ENCODE assay signal across 17 cellular contexts in the genomic region with DNA sequence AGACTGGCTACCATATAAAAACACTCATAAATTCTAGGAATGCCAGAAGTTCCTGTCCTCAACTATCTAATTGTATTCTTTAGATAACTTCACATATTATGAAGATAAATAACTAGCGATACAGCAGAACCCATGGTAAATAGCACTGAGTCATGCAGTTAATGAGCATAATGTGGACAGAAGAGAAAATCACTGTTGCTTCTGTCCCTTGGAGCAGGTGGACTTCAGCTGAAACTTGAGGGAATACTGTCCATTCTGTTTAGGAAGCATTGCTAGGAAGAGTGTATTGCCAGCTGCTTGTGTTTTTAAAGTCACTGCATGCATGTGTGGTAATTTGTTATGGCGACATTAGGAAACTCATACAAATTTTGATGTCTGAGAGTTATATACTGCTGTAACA.
"Had no signal": no experiment of that assay in that cellular context is flagged by ENCODE, and none has a peak within 500 bp of the region (broad histone marks: within the 10 kb centered on the region; RNA-seq: fewer than 3 reads in every experiment).

No MANE protein-coding gene starts in this region.

- H3K36me3 ChIP-seq: right lobe of liver, stomach, vagina had no signal

- H3K27me3 ChIP-seq: right lobe of liver, stomach, vagina had no signal

- DNase-seq: activated CD4-positive, alpha-beta T cell treated with anti-CD3 and anti-CD28 coated beads, Interleukin-2, amount 50 U/mL, for 1 hour; activated CD8-positive, alpha-beta memory T cell treated with anti-CD3 and anti-CD28 coated beads, Interleukin-2, amount 50 U/mL, for 4 hours; activated effector memory CD4-positive, alpha-beta T cell treated with Interleukin-2 at 50 U/mL for 16 hours; activated naive CD4-positive, alpha-beta T cell treated with anti-CD3 and anti-CD28 coated beads, Interleukin-2, amount 50 U/mL, for 16 hours; activated T-cell treated with anti-CD3 and anti-CD28 coated beads, Interleukin-2, amount 50 U/mL, for 4 hours; hypothalamus; kidney; right lobe of liver; stimulated activated CD4-positive, alpha-beta T cell treated with anti-CD3 and anti-CD28 coated beads, Interleukin-4, amount 100 ng/mL, for 1 hour; stomach; trophoblast cell had no signal

- ATAC-seq: activated CD4-positive, CD25-positive, alpha-beta regulatory T cell treated with anti-CD3 and anti-CD28 coated beads, Interleukin-2, amount 50 U/mL, for 24 hours; activated T-cell treated with anti-CD3 and anti-CD28 coated beads, Interleukin-2, amount 50 U/mL, for 4 hours; left lobe of liver; right lobe of liver had no signal

- H3K27ac ChIP-seq: parathyroid adenoma, right lobe of liver, stomach, vagina had no signal

- H3K4me3 ChIP-seq: lung, right lobe of liver, smooth muscle cell, stomach, vagina had no signal
